Comparison of ENCODE assay signal across 9 cellular contexts in the genomic region with DNA sequence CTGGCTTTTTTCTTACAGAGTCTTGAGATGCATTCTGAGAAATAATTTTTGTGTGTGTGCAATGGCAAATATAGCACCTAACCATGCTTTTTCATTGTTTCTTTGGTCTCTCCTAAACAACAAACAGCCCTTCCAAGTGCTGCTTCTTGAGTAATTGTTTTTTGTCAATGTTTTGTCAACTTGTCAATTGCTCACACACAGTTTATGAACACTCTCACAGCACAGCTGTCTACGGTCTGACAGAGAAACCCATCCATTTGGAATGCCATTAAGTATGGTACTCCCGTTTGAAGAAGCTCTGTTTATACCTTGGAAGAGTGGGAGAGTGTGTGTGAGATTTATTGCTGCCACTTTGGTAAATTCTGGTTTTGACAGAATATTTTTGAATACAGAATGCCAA.
"Had no signal": no experiment of that assay in that cellular context is flagged by ENCODE, and none has a peak within 500 bp of the region (broad histone marks: within the 10 kb centered on the region; RNA-seq: fewer than 3 reads in every experiment).

No MANE protein-coding gene starts in this region.

- H3K27ac ChIP-seq: GM23248 had no signal

- H3K9ac ChIP-seq: GM23248 had no signal

- DNase-seq: GM23248, GOT3, H7, H9, HCEC 1CT, HFFc6 had no signal

- H3K9me3 ChIP-seq: HAP-1 had no signal

- H3K36me3 ChIP-seq: HAP-1 had no signal

- H3K4me2 ChIP-seq: GM23338 had no signal

- H2AFZ ChIP-seq: GM23248, GM23338 had no signal

- H3K4me3 ChIP-seq: GM23248, GM23338, HAP-1 had no signal

- ATAC-seq: GM23338, HCT116 had no signal

- H3K4me1 ChIP-seq: HAP-1 had no signal
